Comparison of ENCODE assay signal across 23 cellular contexts in the genomic region with DNA sequence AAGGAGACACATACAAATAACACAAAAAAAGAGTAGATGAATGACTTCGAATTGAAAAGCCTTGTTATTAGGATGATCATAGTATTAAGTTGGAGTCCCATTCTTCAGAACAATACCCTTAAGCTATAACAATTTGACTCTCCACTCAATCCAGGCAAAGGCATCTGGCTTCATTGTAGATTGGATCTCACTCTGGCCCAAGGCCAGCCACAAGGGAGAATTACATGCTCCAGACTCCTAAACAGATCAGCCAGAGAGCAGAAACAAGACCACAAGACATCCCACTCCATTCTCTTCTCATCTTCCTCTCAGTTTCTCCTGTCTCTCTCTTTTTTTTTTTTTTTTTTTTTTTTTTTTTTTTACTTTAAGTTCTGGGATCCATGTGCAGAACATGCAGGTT.
"Had no signal": no experiment of that assay in that cellular context is flagged by ENCODE, and none has a peak within 500 bp of the region (broad histone marks: within the 10 kb centered on the region; RNA-seq: fewer than 3 reads in every experiment).

No MANE protein-coding gene starts in this region.

- H3K9me3 ChIP-seq: colonic mucosa, esophagus squamous epithelium, gastroesophageal sphincter had no signal

- H3K4me3 ChIP-seq: colonic mucosa, esophagus squamous epithelium, gastroesophageal sphincter had no signal

- DNase-seq: activated B cell treated with CpG ODN at 0.5 μM for 24 hours; activated CD4-positive, alpha-beta T cell treated with anti-CD3 and anti-CD28 coated beads for 48 hours; activated CD4-positive, alpha-beta T cell treated with anti-CD3 and anti-CD28 coated beads, Interleukin-2, amount 50 U/mL, for 1 hour; activated CD4-positive, alpha-beta T cell treated with anti-CD3 and anti-CD28 coated beads, Interleukin-2, amount 50 U/mL, for 48 hours; activated CD8-positive, alpha-beta memory T cell treated with anti-CD3 and anti-CD28 coated beads for 24 hours; activated CD8-positive, alpha-beta T cell treated with anti-CD3 and anti-CD28 coated beads for 36 hours; activated effector memory CD4-positive, alpha-beta T cell treated with Interleukin-2 at 50 U/mL for 16 hours; activated gamma-delta T cell treated with Interleukin-2 at 50 U/mL for 16 hours; activated naive CD4-positive, alpha-beta T cell treated with anti-CD3 and anti-CD28 coated beads, Interleukin-2, amount 50 U/mL, for 16 hours; activated naive CD4-positive, alpha-beta T cell treated with Interleukin-2 at 50 U/mL for 16 hours; activated T-cell treated with anti-CD3 and anti-CD28 coated beads, Interleukin-2, amount 50 U/mL, for 4 hours; amniotic stem cell; brain microvascular endothelial cell; colonic mucosa; effector CD8-positive, alpha-beta T cell; esophagus squamous epithelium; foreskin melanocyte; head of caudate nucleus; T-helper 17 cell; T1000; WERI-Rb-1 had no signal

- H3K36me3 ChIP-seq: brain microvascular endothelial cell, colonic mucosa, esophagus squamous epithelium, gastroesophageal sphincter, WERI-Rb-1 had no signal

- H3K27me3 ChIP-seq: brain microvascular endothelial cell, colonic mucosa, esophagus squamous epithelium, gastroesophageal sphincter had no signal

- H3K27ac ChIP-seq: brain microvascular endothelial cell, colonic mucosa, epithelial cell of prostate, esophagus squamous epithelium, gastroesophageal sphincter, WERI-Rb-1 had no signal

- H3K4me1 ChIP-seq: colonic mucosa, esophagus squamous epithelium had no signal
